ENCODE assay signal across 28 cellular contexts in the genomic region with DNA sequence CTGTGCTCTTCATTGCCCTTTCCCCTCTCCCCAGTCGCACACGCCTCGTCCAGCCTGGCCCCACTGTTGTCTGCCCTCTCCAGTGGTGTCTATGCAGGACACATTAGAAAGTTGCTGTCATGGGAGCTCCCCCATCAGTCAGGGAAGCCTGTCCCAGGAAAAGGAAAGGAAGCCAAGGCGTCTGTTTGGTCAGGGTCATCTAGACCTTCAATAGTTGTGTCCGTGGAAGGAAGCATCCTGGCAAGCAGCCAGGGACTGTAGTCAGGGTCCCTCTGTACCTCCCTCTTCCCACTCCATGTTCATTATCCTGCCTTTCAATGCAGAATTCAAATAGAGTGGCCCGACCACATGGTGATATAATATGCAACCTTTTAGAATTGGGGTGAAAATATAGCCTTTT.
DNase-seq lines count a peak whose midpoint lies in the region; ATAC-seq, FAIRE-seq and TF ChIP-seq lines count a peak whose summit lies in the region.
"Had no signal": no experiment of that assay in that cellular context is flagged by ENCODE, and none has a peak within 500 bp of the region (broad histone marks: within the 10 kb centered on the region; RNA-seq: fewer than 3 reads in every experiment).

No MANE protein-coding gene starts in this region.

- H2BK120ac ChIP-seq in mesendoderm (ENCODE audit: low read depth, low read length) = no peak overlapping the region

- H3K36me3 ChIP-seq in mesendoderm (ENCODE audit: control insufficient read depth, insufficient read depth, low read length) = no peaks in the 10 kb centered on the region
- H3K36me3 ChIP-seq: thoracic aorta had no signal

- CTCF ChIA-PET in HEK293T (lab: Yijun Ruan, JAX) = no interaction called here

- peak; percentile 20 for DNase-seq in NCI-H2029 (lab: John Stamatoyannopoulos, UW)
- no peak for DNase-seq in NCI-H2029 treated with DMSO at 0.1 percent for 48 hours (lab: John Stamatoyannopoulos, UW)
- DNase-seq in NCI-H1105 (lab: John Stamatoyannopoulos, UW) = peak; percentile 49
- DNase-seq in mesendoderm = no peak
- no peak for DNase-seq in foreskin keratinocyte
- no peak for DNase-seq in HEK293T (ENCODE audit: extremely low spot score)
- DNase-seq in RCC 7860 (ENCODE audit: low spot score) = no peak
- DNase-seq: activated CD4-positive, alpha-beta T cell treated with anti-CD3 and anti-CD28 coated beads, Interleukin-2, amount 10 ng/mL, durations not matched to agents 24 days and 14 days; activated naive CD4-positive, alpha-beta T cell treated with anti-CD3 and anti-CD28 coated beads, Interleukin-2, amount 50 U/mL, for 16 hours; anterior cingulate cortex; central memory CD4-positive, alpha-beta T cell; DND-41; immature natural killer cell; NCI-H1930; NCI-H526; PC-9; stimulated activated CD4-positive, alpha-beta T cell treated with anti-CD3 and anti-CD28 coated beads, Interleukin-2, amount 100 ng/mL, for 48 hours; stimulated activated naive B cell treated with anti-CD40 and anti-IgM and Interleukin-4, amounts not matched to agents 10 μg/mL and 1 μg/mL and 100 μg/mL, for 72 hours; T-helper 2 cell had no signal

- H3K36me3 Mint-ChIP-seq in brain = no peaks in the 10 kb centered on the region
- H3K36me3 Mint-ChIP-seq: stimulated activated naive B cell treated with anti-CD40 and anti-IgM and Interleukin-4, amounts not matched to agents 10 μg/mL and 1 μg/mL and 100 μg/mL, for 72 hours had no signal

- POLR2A ChIA-PET in HEK293T (lab: Yijun Ruan, JAX) = no interaction called here

- TF ChIP-seq CTCF in brain (conservative IDR thresholded peaks at IDR 0.05) (no peak), foreskin keratinocyte (conservative IDR thresholded peaks at IDR 0.05) (no peak)

- H3K27me3 Mint-ChIP-seq in brain = peaks cover 7% of the 10 kb centered on the region

- H2BK5ac ChIP-seq in mesendoderm (ENCODE audit: low read length) = no peak overlapping the region

- H3K9ac ChIP-seq in mesendoderm (ENCODE audit: low read length) = no peak overlapping the region

- peaks cover 20% of the 10 kb centered on the region for H3K4me1 Mint-ChIP-seq in brain
- H3K4me1 Mint-ChIP-seq: activated CD4-positive, alpha-beta T cell treated with anti-CD3 and anti-CD28 coated beads, Interleukin-2, amount 10 ng/mL, durations not matched to agents 24 days and 14 days; IgD-negative memory B cell; immature natural killer cell; stimulated activated naive B cell treated with anti-CD40 and anti-IgM and Interleukin-4, amounts not matched to agents 10 μg/mL and 1 μg/mL and 100 μg/mL, for 72 hours had no signal

- no peak for FAIRE-seq in RCC 7860 (lab: Jason Lieb, UNC)
- FAIRE-seq: A204.1, GM12878, H54 had no signal

- no peak overlapping the region for H3K18ac ChIP-seq in mesendoderm (ENCODE audit: low read length)

- H3K4ac ChIP-seq in mesendoderm (ENCODE audit: low read depth, low read length) = no peak overlapping the region

- H3K4me3 Mint-ChIP-seq in brain = no peak overlapping the region
- H3K4me3 Mint-ChIP-seq: activated CD4-positive, alpha-beta T cell treated with anti-CD3 and anti-CD28 coated beads, Interleukin-2, amount 10 ng/mL, durations not matched to agents 24 days and 14 days; activated T-helper 1 cell treated with anti-CD3 and anti-CD28 coated beads, Interleukin-12 subunit alpha, Interleukin-12 subunit beta, Interleukin-2, Interleukin-4 antibody, amounts not matched to agents 30 ng/mL and 10 ng/mL and 1 ng/mL, durations not matched to agents 14 hours and 24 hours and 36 hours; IgD-negative memory B cell; immature natural killer cell; stimulated activated naive B cell treated with anti-CD40 and anti-IgM and Interleukin-4, amounts not matched to agents 10 μg/mL and 1 μg/mL and 100 μg/mL, for 72 hours had no signal

- WGBS in mesendoderm (ENCODE audit: extremely low coverage, insufficient coverage, low lambda C conversion rate) = no CpG with 5 or more reads among the region's 6 CpGs

- H3K27me3 ChIP-seq in mesendoderm (ENCODE audit: insufficient read depth, low read length, poor library complexity) (no peaks in the 10 kb centered on the region), foreskin keratinocyte (peaks cover 56% of the 10 kb centered on the region)
- H3K27me3 ChIP-seq: hepatocyte had no signal

- H3K79me1 ChIP-seq in mesendoderm (ENCODE audit: low read length) = no peaks in the 10 kb centered on the region

- H3K23ac ChIP-seq in mesendoderm (ENCODE audit: low read length) = no peak overlapping the region

- H4K8ac ChIP-seq in mesendoderm (ENCODE audit: low read depth, low read length) = no peak overlapping the region

- no peak overlapping the region for H4K5ac ChIP-seq in mesendoderm (ENCODE audit: low read length)

- peak overlapping the region in 4 of 5 experiments; percentile 60 to 88 (median 67) for H3K27ac Mint-ChIP-seq in brain
- H3K27ac Mint-ChIP-seq: activated CD4-positive, alpha-beta T cell treated with anti-CD3 and anti-CD28 coated beads, Interleukin-2, amount 10 ng/mL, durations not matched to agents 24 days and 14 days; activated T-helper 1 cell treated with anti-CD3 and anti-CD28 coated beads, Interleukin-12 subunit alpha, Interleukin-12 subunit beta, Interleukin-2, Interleukin-4 antibody, amounts not matched to agents 30 ng/mL and 10 ng/mL and 1 ng/mL, durations not matched to agents 14 hours and 24 hours and 36 hours; IgD-negative memory B cell; immature natural killer cell; stimulated activated naive B cell treated with anti-CD40 and anti-IgM and Interleukin-4, amounts not matched to agents 10 μg/mL and 1 μg/mL and 100 μg/mL, for 72 hours had no signal

- peaks cover 0 to 8% (median 0%) of the 10 kb centered on the region in 5 experiments for H3K9me3 Mint-ChIP-seq in brain
- H3K9me3 Mint-ChIP-seq: activated T-helper 1 cell treated with anti-CD3 and anti-CD28 coated beads, Interleukin-12 subunit alpha, Interleukin-12 subunit beta, Interleukin-2, Interleukin-4 antibody, amounts not matched to agents 30 ng/mL and 10 ng/mL and 1 ng/mL, durations not matched to agents 14 hours and 24 hours and 36 hours; stimulated activated naive B cell treated with anti-CD40 and anti-IgM and Interleukin-4, amounts not matched to agents 10 μg/mL and 1 μg/mL and 100 μg/mL, for 72 hours had no signal

- no peaks in the 10 kb centered on the region for H3K79me2 ChIP-seq in mesendoderm (ENCODE audit: control insufficient read depth, insufficient read depth, low read length)
- H3K79me2 ChIP-seq: hepatocyte had no signal

- no peak overlapping the region for H3K4me2 ChIP-seq in mesendoderm (ENCODE audit: low read length)
- H3K4me2 ChIP-seq: hepatocyte, PC-9, smooth muscle cell had no signal

- H3K27ac ChIP-seq in mesendoderm (ENCODE audit: low read depth, low read length) (no peak overlapping the region), foreskin keratinocyte (no peak overlapping the region)
- H3K27ac ChIP-seq: hepatocyte, PC-9, thoracic aorta had no signal

- H2AK5ac ChIP-seq in mesendoderm (ENCODE audit: low read length) = no peak overlapping the region

- no peak for ATAC-seq in foreskin keratinocyte
- ATAC-seq: GM12878; stimulated activated naive B cell treated with anti-CD40 and anti-IgM and Interleukin-4, amounts not matched to agents 10 μg/mL and 1 μg/mL and 100 μg/mL, for 72 hours had no signal

- H3K4me1 ChIP-seq in mesendoderm (ENCODE audit: control insufficient read depth, low read depth, low read length) (no peaks in the 10 kb centered on the region), foreskin keratinocyte (no peaks in the 10 kb centered on the region)

- H3K56ac ChIP-seq in mesendoderm (ENCODE audit: low read length) = peak overlapping the region; percentile 44

- no peak overlapping the region for H3K4me3 ChIP-seq in mesendoderm (ENCODE audit: low read length)
- H3K4me3 ChIP-seq: GM12878, hepatocyte, PC-9, smooth muscle cell, thoracic aorta had no signal

- no peak overlapping the region for H2BK15ac ChIP-seq in mesendoderm (replicated peaks; ENCODE audit: low read depth)

TF ChIP-seq in HEK293T, 16 proteins besides CTCF, POLR2A, EP300 and RAD21:
- TF ChIP-seq ARNT (IDR thresholded peaks at IDR 0.05) = no peak
- no peak for TF ChIP-seq NFRKB (IDR thresholded peaks at IDR 0.05)
- no peak for TF ChIP-seq L3MBTL2 (conservative IDR thresholded peaks at IDR 0.05)
- TF ChIP-seq FOXK2 (IDR thresholded peaks at IDR 0.05) = no peak
- TF ChIP-seq SUZ12 (IDR thresholded peaks at IDR 0.05) = no peak
- no peak for TF ChIP-seq LEF1 (IDR thresholded peaks at IDR 0.05; ENCODE audit: borderline replicate concordance)
- no peak for TF ChIP-seq TARDBP (IDR thresholded peaks at IDR 0.05)
- no peak for TF ChIP-seq PKNOX1 (IDR thresholded peaks at IDR 0.05)
- TF ChIP-seq ELF4 (IDR thresholded peaks at IDR 0.05) = no peak
- no peak for TF ChIP-seq FOXM1 (IDR thresholded peaks at IDR 0.05; ENCODE audit: borderline replicate concordance)
- TF ChIP-seq HDGF (IDR thresholded peaks at IDR 0.05; ENCODE audit: borderline replicate concordance) = no peak
- no peak for TF ChIP-seq FOXA1 (IDR thresholded peaks at IDR 0.05)
- TF ChIP-seq BHLHE40 (IDR thresholded peaks at IDR 0.05; ENCODE audit: borderline replicate concordance) = no peak
- no peak for TF ChIP-seq ZNF384 (IDR thresholded peaks at IDR 0.05)
- no peak for TF ChIP-seq SP1 (IDR thresholded peaks at IDR 0.05)
- TF ChIP-seq CTBP1 (IDR thresholded peaks at IDR 0.05; ENCODE audit: borderline replicate concordance) = no peak

Comparison
In these comparisons a context has a peak if more than half of its experiments do, and no peak if none do; other contexts are left out.
1. DNase-seq: peak in NCI-H2029 (single experiment) and NCI-H1105 (single experiment); none in NCI-H2029 treated with DMSO at 0.1 percent for 48 hours (single experiment), mesendoderm (single experiment), foreskin keratinocyte (0 of 2), HEK293T (single experiment) and RCC 7860 (single experiment).